In genomic region chr1:219281834-219282233, GRCh38 we compare ENCODE assay signal across 2 cellular contexts.
TF ChIP-seq lines count a peak whose summit lies in the region.

No MANE protein-coding gene starts in this region.

TF ChIP-seq in IMR-90, 13 proteins besides CTCF, POLR2A, EP300 and RAD21 (continued from another document):
- TF ChIP-seq ELK1 (IDR thresholded peaks at IDR 0.05; ENCODE audit: borderline replicate concordance, low read depth, low read length) (no peak), FOS (IDR thresholded peaks at IDR 0.05; ENCODE audit: low read depth, low read length) (no peak), SMC3 (IDR thresholded peaks at IDR 0.05; ENCODE audit: low read depth, low read length) (no peak), MXI1 (IDR thresholded peaks at IDR 0.05; ENCODE audit: borderline replicate concordance, low read depth, low read length) (no peak), RFX5 (IDR thresholded peaks at IDR 0.05; ENCODE audit: low read depth, low read length) (no peak), CHD1 (IDR thresholded peaks at IDR 0.05; ENCODE audit: low read depth, low read length) (no peak), RCOR1 (IDR thresholded peaks at IDR 0.05; ENCODE audit: insufficient replicate concordance, low read length) (no peak)
- TF ChIP-seq, protein P1, sequence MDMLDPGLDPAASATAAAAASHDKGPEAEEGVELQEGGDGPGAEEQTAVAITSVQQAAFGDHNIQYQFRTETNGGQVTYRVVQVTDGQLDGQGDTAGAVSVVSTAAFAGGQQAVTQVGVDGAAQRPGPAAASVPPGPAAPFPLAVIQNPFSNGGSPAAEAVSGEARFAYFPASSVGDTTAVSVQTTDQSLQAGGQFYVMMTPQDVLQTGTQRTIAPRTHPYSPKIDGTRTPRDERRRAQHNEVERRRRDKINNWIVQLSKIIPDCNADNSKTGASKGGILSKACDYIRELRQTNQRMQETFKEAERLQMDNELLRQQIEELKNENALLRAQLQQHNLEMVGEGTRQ (IDR thresholded peaks at IDR 0.05; ENCODE audit: low read depth, low read length) = no peak
TF ChIP-seq in IMR-90: peak in this region for 0.

TF ChIP-seq in HepG2, 621 proteins besides CTCF, POLR2A, EP300 and RAD21:
- TF ChIP-seq ZNF407 (CRISPR knock-in tag; IDR thresholded peaks at IDR 0.05; ENCODE audit: not compliant biosample characterization) = no peak
- no peak for TF ChIP-seq HCFC1 (IDR thresholded peaks at IDR 0.05; ENCODE audit: low read depth, low read length)
- TF ChIP-seq, protein P2, sequence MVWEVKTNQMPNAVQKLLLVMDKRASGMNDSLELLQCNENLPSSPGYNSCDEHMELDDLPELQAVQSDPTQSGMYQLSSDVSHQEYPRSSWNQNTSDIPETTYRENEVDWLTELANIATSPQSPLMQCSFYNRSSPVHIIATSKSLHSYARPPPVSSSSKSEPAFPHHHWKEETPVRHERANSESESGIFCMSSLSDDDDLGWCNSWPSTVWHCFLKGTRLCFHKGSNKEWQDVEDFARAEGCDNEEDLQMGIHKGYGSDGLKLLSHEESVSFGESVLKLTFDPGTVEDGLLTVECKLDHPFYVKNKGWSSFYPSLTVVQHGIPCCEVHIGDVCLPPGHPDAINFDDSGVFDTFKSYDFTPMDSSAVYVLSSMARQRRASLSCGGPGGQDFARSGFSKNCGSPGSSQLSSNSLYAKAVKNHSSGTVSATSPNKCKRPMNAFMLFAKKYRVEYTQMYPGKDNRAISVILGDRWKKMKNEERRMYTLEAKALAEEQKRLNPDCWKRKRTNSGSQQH (CRISPR knock-in tag; IDR thresholded peaks at IDR 0.05; ENCODE audit: low read depth) = no peak
- TF ChIP-seq, protein P3, sequence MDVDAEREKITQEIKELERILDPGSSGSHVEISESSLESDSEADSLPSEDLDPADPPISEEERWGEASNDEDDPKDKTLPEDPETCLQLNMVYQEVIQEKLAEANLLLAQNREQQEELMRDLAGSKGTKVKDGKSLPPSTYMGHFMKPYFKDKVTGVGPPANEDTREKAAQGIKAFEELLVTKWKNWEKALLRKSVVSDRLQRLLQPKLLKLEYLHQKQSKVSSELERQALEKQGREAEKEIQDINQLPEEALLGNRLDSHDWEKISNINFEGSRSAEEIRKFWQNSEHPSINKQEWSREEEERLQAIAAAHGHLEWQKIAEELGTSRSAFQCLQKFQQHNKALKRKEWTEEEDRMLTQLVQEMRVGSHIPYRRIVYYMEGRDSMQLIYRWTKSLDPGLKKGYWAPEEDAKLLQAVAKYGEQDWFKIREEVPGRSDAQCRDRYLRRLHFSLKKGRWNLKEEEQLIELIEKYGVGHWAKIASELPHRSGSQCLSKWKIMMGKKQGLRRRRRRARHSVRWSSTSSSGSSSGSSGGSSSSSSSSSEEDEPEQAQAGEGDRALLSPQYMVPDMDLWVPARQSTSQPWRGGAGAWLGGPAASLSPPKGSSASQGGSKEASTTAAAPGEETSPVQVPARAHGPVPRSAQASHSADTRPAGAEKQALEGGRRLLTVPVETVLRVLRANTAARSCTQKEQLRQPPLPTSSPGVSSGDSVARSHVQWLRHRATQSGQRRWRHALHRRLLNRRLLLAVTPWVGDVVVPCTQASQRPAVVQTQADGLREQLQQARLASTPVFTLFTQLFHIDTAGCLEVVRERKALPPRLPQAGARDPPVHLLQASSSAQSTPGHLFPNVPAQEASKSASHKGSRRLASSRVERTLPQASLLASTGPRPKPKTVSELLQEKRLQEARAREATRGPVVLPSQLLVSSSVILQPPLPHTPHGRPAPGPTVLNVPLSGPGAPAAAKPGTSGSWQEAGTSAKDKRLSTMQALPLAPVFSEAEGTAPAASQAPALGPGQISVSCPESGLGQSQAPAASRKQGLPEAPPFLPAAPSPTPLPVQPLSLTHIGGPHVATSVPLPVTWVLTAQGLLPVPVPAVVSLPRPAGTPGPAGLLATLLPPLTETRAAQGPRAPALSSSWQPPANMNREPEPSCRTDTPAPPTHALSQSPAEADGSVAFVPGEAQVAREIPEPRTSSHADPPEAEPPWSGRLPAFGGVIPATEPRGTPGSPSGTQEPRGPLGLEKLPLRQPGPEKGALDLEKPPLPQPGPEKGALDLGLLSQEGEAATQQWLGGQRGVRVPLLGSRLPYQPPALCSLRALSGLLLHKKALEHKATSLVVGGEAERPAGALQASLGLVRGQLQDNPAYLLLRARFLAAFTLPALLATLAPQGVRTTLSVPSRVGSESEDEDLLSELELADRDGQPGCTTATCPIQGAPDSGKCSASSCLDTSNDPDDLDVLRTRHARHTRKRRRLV (CRISPR knock-in tag; IDR thresholded peaks at IDR 0.05) = no peak
- TF ChIP-seq BRD4 (CRISPR knock-in tag; IDR thresholded peaks at IDR 0.05) = no peak
- TF ChIP-seq ZNF530 (CRISPR knock-in tag; IDR thresholded peaks at IDR 0.05; ENCODE audit: low read depth) = no peak
- no peak for TF ChIP-seq ZNF709 (CRISPR knock-in tag; IDR thresholded peaks at IDR 0.05)
TF ChIP-seq in HepG2: peak in this region for 0.
